Comparison of ENCODE assay signal across 29 cellular contexts in the genomic region with DNA sequence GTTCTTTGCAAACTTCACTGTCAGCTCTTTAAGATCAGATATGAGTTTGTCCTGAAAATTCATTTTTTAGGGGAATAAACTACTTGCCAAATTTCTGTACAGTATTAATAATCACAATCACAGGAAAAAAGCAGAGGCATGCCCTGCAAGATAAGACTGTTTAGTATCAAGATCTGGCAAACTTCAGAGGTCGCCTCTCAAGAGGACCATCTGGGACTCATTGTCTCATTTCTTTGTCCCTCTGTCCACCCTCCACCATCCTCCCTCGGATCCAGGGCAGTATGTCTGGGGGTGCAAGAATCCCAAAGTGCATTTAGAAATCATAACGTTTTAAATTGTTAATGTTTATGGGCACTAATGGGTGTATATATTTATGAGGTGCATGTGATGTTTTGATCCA.
"Had no signal": no experiment of that assay in that cellular context is flagged by ENCODE, and none has a peak within 500 bp of the region (broad histone marks: within the 10 kb centered on the region; RNA-seq: fewer than 3 reads in every experiment).

No MANE protein-coding gene starts in this region.

- ATAC-seq: activated CD4-positive, alpha-beta T cell treated with anti-CD3 and anti-CD28 coated beads for 36 hours; activated CD8-positive, alpha-beta memory T cell treated with anti-CD3 and anti-CD28 coated beads, Interleukin-2, amount 10 ng/mL, durations not matched to agents 7 days and 5 days; activated CD8-positive, alpha-beta T cell treated with anti-CD3 and anti-CD28 coated beads, Interleukin-2, amount 10 ng/mL, durations not matched to agents 7 days and 5 days; activated naive CD8-positive, alpha-beta T cell treated with anti-CD3 and anti-CD28 coated beads, Interleukin-2, amount 50 U/mL, for 24 hours; body of pancreas; esophagus mucosa; foreskin keratinocyte; gastrocnemius medialis had no signal

- DNase-seq: activated CD4-positive, alpha-beta memory T cell treated with anti-CD3 and anti-CD28 coated beads for 36 hours; activated CD4-positive, alpha-beta T cell treated with anti-CD3 and anti-CD28 coated beads for 36 hours; activated CD4-positive, alpha-beta T cell treated with anti-CD3 and anti-CD28 coated beads, Interleukin-2, amount 10 ng/mL, durations not matched to agents 24 days and 14 days; activated CD4-positive, CD25-positive, alpha-beta regulatory T cell; activated CD4-positive, CD25-positive, alpha-beta regulatory T cell treated with anti-CD3 and anti-CD28 coated beads, Interleukin-2, amount 50 U/mL, for 72 hours; activated CD8-positive, alpha-beta memory T cell treated with anti-CD3 and anti-CD28 coated beads, Interleukin-2, amount 10 ng/mL, durations not matched to agents 7 days and 5 days; activated CD8-positive, alpha-beta memory T cell treated with anti-CD3 and anti-CD28 coated beads, Interleukin-2, amount 50 U/mL, for 4 hours; activated CD8-positive, alpha-beta T cell treated with anti-CD3 and anti-CD28 coated beads, Interleukin-2, amount 10 ng/mL, durations not matched to agents 7 days and 5 days; activated effector memory CD4-positive, alpha-beta T cell treated with anti-CD3 and anti-CD28 coated beads, Interleukin-2, amount 50 U/mL, for 16 hours; activated naive CD4-positive, alpha-beta T cell treated with anti-CD3 and anti-CD28 coated beads for 36 hours; activated naive CD8-positive, alpha-beta T cell treated with anti-CD3 and anti-CD28 coated beads for 36 hours; activated naive CD8-positive, alpha-beta T cell treated with anti-CD3 and anti-CD28 coated beads, Interleukin-2, amount 50 U/mL, for 24 hours; activated T-cell treated with anti-CD3 and anti-CD28 coated beads, Interleukin-2, amount 50 U/mL, for 1 hour; activated T-cell treated with anti-CD3 and anti-CD28 coated beads, Interleukin-2, amount 50 U/mL, for 48 hours; amygdala; aorta; body of pancreas; central memory CD4-positive, alpha-beta T cell; dorsolateral prefrontal cortex; effector memory CD4-positive, alpha-beta T cell; endodermal cell; foreskin keratinocyte; gastrocnemius medialis; glutamatergic neuron; heart right ventricle; T-helper 2 cell had no signal

- H3K36me3 ChIP-seq: adrenal gland, gastrocnemius medialis had no signal

- H3K4me1 ChIP-seq: adrenal gland, body of pancreas, foreskin keratinocyte, gastrocnemius medialis had no signal

- H3K4me3 ChIP-seq: adrenal gland, body of pancreas, coronary artery, dorsolateral prefrontal cortex, gastrocnemius medialis, heart right ventricle had no signal

- H3K9me3 ChIP-seq: adrenal gland, body of pancreas, gastrocnemius medialis, heart right ventricle had no signal

- H3K27ac ChIP-seq: body of pancreas, coronary artery, dorsolateral prefrontal cortex, foreskin keratinocyte, gastrocnemius medialis had no signal

- H3K27me3 ChIP-seq: adrenal gland, body of pancreas, dorsolateral prefrontal cortex, foreskin keratinocyte, gastrocnemius medialis, heart right ventricle had no signal
